ENCODE assay signal across 16 cellular contexts in the genomic region with DNA sequence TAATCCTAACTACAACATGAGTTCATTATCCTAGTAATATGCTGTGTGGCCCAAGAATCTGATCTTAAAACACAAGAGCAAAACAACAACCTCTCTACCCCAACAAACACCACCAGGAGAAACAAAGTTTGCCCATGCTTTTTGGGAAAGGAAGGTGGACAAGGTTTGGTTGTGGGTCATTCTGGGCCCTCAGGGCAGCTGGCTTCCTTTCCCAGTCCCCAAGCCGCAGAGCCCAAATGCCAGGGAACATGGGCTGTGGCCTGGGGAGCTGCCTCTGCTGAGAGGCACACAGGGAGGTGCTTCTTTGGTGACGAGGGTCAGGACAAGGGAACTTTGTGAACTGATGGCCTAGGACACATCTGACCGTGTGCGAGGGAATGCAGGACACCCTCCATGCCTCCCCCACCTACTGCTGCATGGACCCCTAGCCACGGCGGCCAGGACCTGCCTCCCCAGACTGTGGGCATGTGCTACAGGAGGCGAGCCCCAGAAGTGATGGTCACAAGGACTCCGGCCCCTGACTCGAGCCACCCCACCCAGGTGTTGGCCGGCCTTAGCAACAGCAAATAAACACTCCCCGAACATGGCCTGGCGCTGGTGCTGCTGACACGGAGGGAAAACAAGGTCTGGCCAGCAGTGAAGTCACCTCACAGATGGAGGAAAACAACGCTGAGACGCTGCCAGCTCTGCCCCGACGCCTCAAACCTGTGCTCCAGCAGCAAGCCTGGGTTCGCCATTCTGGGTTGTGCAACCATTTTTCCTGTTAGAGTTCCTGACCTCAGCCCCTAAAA. TPM values are rescaled to one million over a fixed set of nuclear protein-coding genes. Genes with fewer than 3 reads are reported as not detected.
A peak's percentile ranks its signal among the peaks of the same experiment; 100 is the strongest.
DNase-seq lines count a peak whose midpoint lies in the region; ATAC-seq, FAIRE-seq and TF ChIP-seq lines count a peak whose summit lies in the region.
"Had no signal": no experiment of that assay in that cellular context is flagged by ENCODE, and none has a peak within 500 bp of the region (broad histone marks: within the 10 kb centered on the region; RNA-seq: fewer than 3 reads in every experiment).

No MANE protein-coding gene starts in this region.

- no peak for ATAC-seq in WTC11
- peak; percentile 63 for ATAC-seq in left ventricle myocardium superior
- ATAC-seq: stimulated activated naive CD8-positive, alpha-beta T cell treated with anti-CD3 and anti-CD28 coated beads, Interleukin-15, amount 100 ng/mL, for 72 hours had no signal

- CTCF ChIA-PET in WTC11 (lab: Charles Lee), result interaction anchor here (1.0 to 1.2 kb wide), 3 partner anchors 9 to 57 kb away, joined by 3 read pairs; a partner anchor contains a TSS

- H3K27me3 Mint-ChIP-seq in WTC11 (ENCODE audit: low read depth), result no peaks in the 10 kb centered on the region
- H3K27me3 Mint-ChIP-seq: activated naive CD8-positive, alpha-beta T cell; central memory CD8-positive, alpha-beta T cell; stimulated activated naive CD8-positive, alpha-beta T cell treated with anti-CD3 and anti-CD28 coated beads, Interleukin-15, amount 100 ng/mL, for 72 hours had no signal

- no peaks in the 10 kb centered on the region for H3K27me3 ChIP-seq in osteoblast (ENCODE audit: insufficient read depth, low read length)
- H3K27me3 ChIP-seq: neural progenitor cell had no signal

- TF ChIP-seq POLR2A in GM12892 (IDR thresholded peaks at IDR 0.05; ENCODE audit: low read depth, low read length), result no peak

- peaks cover 52% of the 10 kb centered on the region for H3K36me3 Mint-ChIP-seq in WTC11

- H3K79me2 ChIP-seq in osteoblast (ENCODE audit: insufficient read depth, low read length), result peaks cover 90% of the 10 kb centered on the region

- intact Hi-C loops in left ventricle myocardium superior (cut with micrococcal nuclease), result no loop called here

- no peak for FAIRE-seq in GM12892 (lab: Jason Lieb, UNC)

- TF ChIP-seq CTCF in WTC11 (IDR thresholded peaks at IDR 0.05), result no peak
- TF ChIP-seq CTCF in osteoblast (IDR thresholded peaks at IDR 0.05; ENCODE audit: extremely low read depth, low read depth, low read length), result no peak

- H3K4me1 Mint-ChIP-seq in WTC11, result no peaks in the 10 kb centered on the region
- H3K4me1 Mint-ChIP-seq: stimulated activated naive CD8-positive, alpha-beta T cell treated with anti-CD3 and anti-CD28 coated beads, Interleukin-15, amount 100 ng/mL, for 72 hours had no signal

- H3K4me3 ChIP-seq in osteoblast (ENCODE audit: insufficient read depth, low read length), result no peak overlapping the region
- H3K4me3 ChIP-seq: neural progenitor cell, skin epidermis had no signal

- H3K27ac Mint-ChIP-seq in WTC11, result peak overlapping the region; percentile 13; the same call in 1 of the 2 replicates
- H3K27ac Mint-ChIP-seq: activated naive CD8-positive, alpha-beta T cell; neural progenitor cell had no signal

- no peaks in the 10 kb centered on the region for H3K9me3 ChIP-seq in osteoblast (ENCODE audit: low read depth, low read length)

- POLR2A ChIA-PET in WTC11 (lab: Charles Lee), result no interaction called here

- no peaks in the 10 kb centered on the region for H3K4me1 ChIP-seq in osteoblast (ENCODE audit: insufficient read depth, low read length)
- H3K4me1 ChIP-seq: neural progenitor cell had no signal

- no peak overlapping the region for H3K27ac ChIP-seq in osteoblast (ENCODE audit: low read depth, low read length)
- H3K27ac ChIP-seq: neural progenitor cell had no signal

- H3K9me3 Mint-ChIP-seq in WTC11, result no peaks in the 10 kb centered on the region
- H3K9me3 Mint-ChIP-seq: central memory CD8-positive, alpha-beta T cell; neural progenitor cell; stimulated activated naive CD8-positive, alpha-beta T cell treated with anti-CD3 and anti-CD28 coated beads, Interleukin-15, amount 100 ng/mL, for 72 hours had no signal

- H4K20me1 ChIP-seq in osteoblast (ENCODE audit: insufficient read depth, low read length), result peaks cover 62% of the 10 kb centered on the region

- DNase-seq in 8988T (peak; percentile 5), WTC11 (ENCODE audit: low spot score) (no peak), left ventricle myocardium superior (peak; percentile 72), osteoblast (ENCODE audit: insufficient read length, low spot score, missing footprints) (peak; percentile 61), GM12892 (ENCODE audit: insufficient read length) (no peak), DMS153 treated with DMSO at 0.1 percent for 48 hours (lab: John Stamatoyannopoulos, UW; ENCODE audit: unreplicated experiment) (no peak), activated T-cell treated with anti-CD3 and anti-CD28 coated beads for 4 hours (no peak)
- no peak for DNase-seq in stimulated activated CD4-positive, alpha-beta T cell treated with anti-CD3 and anti-CD28 coated beads, Interleukin-4, amount 100 ng/mL, for 24 hours
- DNase-seq: activated CD4-positive, alpha-beta T cell treated with anti-CD3 and anti-CD28 coated beads for 1 hour; Karpas-422; NCI-H510A; stimulated activated naive CD8-positive, alpha-beta T cell treated with anti-CD3 and anti-CD28 coated beads, Interleukin-15, amount 100 ng/mL, for 72 hours had no signal

- H3K4me3 Mint-ChIP-seq in WTC11, result no peak overlapping the region
- H3K4me3 Mint-ChIP-seq: activated naive CD8-positive, alpha-beta T cell; central memory CD8-positive, alpha-beta T cell; neural progenitor cell; stimulated activated naive CD8-positive, alpha-beta T cell treated with anti-CD3 and anti-CD28 coated beads, Interleukin-15, amount 100 ng/mL, for 72 hours had no signal

- no peak overlapping the region for H2AFZ ChIP-seq in osteoblast (ENCODE audit: low read length)
- H2AFZ ChIP-seq: neural progenitor cell had no signal

- peaks cover 96% of the 10 kb centered on the region for H3K36me3 ChIP-seq in osteoblast (ENCODE audit: insufficient read depth, low read length)
- H3K36me3 ChIP-seq: neural progenitor cell had no signal

- no peak overlapping the region for H3K4me2 ChIP-seq in osteoblast (ENCODE audit: insufficient read depth, low read length)
- H3K4me2 ChIP-seq: neural progenitor cell had no signal

TF ChIP-seq in WTC11, 78 proteins besides CTCF, POLR2A, EP300 and RAD21:
- TF ChIP-seq PRRX2 (CRISPR knock-in tag; IDR thresholded peaks at IDR 0.05), result no peak
- no peak for TF ChIP-seq TCF7 (CRISPR knock-in tag; IDR thresholded peaks at IDR 0.05; ENCODE audit: low read depth)
- TF ChIP-seq, protein P1, sequence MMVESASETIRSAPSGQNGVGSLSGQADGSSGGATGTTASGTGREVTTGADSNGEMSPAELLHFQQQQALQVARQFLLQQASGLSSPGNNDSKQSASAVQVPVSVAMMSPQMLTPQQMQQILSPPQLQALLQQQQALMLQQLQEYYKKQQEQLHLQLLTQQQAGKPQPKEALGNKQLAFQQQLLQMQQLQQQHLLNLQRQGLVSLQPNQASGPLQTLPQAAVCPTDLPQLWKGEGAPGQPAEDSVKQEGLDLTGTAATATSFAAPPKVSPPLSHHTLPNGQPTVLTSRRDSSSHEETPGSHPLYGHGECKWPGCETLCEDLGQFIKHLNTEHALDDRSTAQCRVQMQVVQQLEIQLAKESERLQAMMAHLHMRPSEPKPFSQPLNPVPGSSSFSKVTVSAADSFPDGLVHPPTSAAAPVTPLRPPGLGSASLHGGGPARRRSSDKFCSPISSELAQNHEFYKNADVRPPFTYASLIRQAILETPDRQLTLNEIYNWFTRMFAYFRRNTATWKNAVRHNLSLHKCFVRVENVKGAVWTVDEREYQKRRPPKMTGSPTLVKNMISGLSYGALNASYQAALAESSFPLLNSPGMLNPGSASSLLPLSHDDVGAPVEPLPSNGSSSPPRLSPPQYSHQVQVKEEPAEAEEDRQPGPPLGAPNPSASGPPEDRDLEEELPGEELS (CRISPR knock-in tag; IDR thresholded peaks at IDR 0.05), result no peak
- TF ChIP-seq ZNF121 (CRISPR knock-in tag; IDR thresholded peaks at IDR 0.05), result no peak

RNA-seq across cellular contexts. Expression of a gene that starts 55.6 kb away (rescaled TPM):
- 161 to 171 TPM (median 162 TPM) in 3 replicates for total RNA-seq in WTC11 (2021)
- total RNA-seq in left ventricle myocardium superior, result 35.6 TPM
- 122 and 126 TPM in 2 replicates for total RNA-seq in osteoblast
- 22.3 TPM for polyA plus RNA-seq in GM12892 (2012; ENCODE audit: missing spikeins)

RNA-seq across cellular contexts. Expression of a gene that starts 56.5 kb away (rescaled TPM):
- total RNA-seq in WTC11 (2021) (145 to 153 TPM (median 149 TPM) in 3 replicates), left ventricle myocardium superior (836 TPM), osteoblast (627 and 634 TPM in 2 replicates)
- polyA plus RNA-seq in GM12892 (2012; ENCODE audit: missing spikeins), result 46.9 TPM

Comparison
In these comparisons a context has a peak if more than half of its experiments do, and no peak if none do; other contexts are left out.
1. DNase-seq: peak in 8988T (single experiment), left ventricle myocardium superior (single experiment) and osteoblast (single experiment); none in WTC11 (single experiment), stimulated activated CD4-positive, alpha-beta T cell treated with anti-CD3 and anti-CD28 coated beads, Interleukin-4, amount 100 ng/mL, for 24 hours (single experiment), GM12892 (single experiment), DMS153 treated with DMSO at 0.1 percent for 48 hours (single experiment) and activated T-cell treated with anti-CD3 and anti-CD28 coated beads for 4 hours (single experiment).